ENCODE assay signal across 8 cellular contexts in genomic region chr19:3852614-3853254, GRCh38. TPM values are rescaled to one million over a fixed set of nuclear protein-coding genes. Genes with fewer than 3 reads are reported as not detected.
DNase-seq lines count a peak whose midpoint lies in the region; ATAC-seq, FAIRE-seq and TF ChIP-seq lines count a peak whose summit lies in the region.

No MANE protein-coding gene starts in this region.

- H3K4me1 ChIP-seq in mammary epithelial cell (ENCODE audit: insufficient read depth, low read length) (no peaks in the 10 kb centered on the region), testis (no peaks in the 10 kb centered on the region)

- H3K27me3 Mint-ChIP-seq in osteocyte (ENCODE audit: unreplicated experiment): peaks cover 7% of the 10 kb centered on the region

- H3K4me2 ChIP-seq in mammary epithelial cell (ENCODE audit: insufficient read depth, low read depth, low read length): no peak overlapping the region

- peak; percentile 93 for FAIRE-seq in RCC 7860 (lab: Jason Lieb, UNC)

- TF ChIP-seq POLR2A in testis (IDR thresholded peaks at IDR 0.05): no peak

- no peak overlapping the region for H3K4me3 Mint-ChIP-seq in osteocyte (ENCODE audit: unreplicated experiment)

- DNase-seq in AG04449 (ENCODE audit: low read depth, low spot score) (peak; percentile 17), GM10248 (ENCODE audit: extremely low spot score) (no peak), RCC 7860 (ENCODE audit: low spot score) (peak; percentile 95), mammary epithelial cell (peak; percentile 95), osteocyte (ENCODE audit: extremely low spot score, unreplicated experiment) (no peak), testis (no peak), retina (no peak)

- peak; percentile 29 for TF ChIP-seq CTCF in AG04449 (IDR thresholded peaks at IDR 0.05; ENCODE audit: insufficient read depth, low read length, missing control alignments)
- TF ChIP-seq CTCF in GM10248 (IDR thresholded peaks at IDR 0.05; ENCODE audit: control extremely low read depth, extremely low read depth, low read depth, missing control alignments): peak; percentile 13
- TF ChIP-seq CTCF in mammary epithelial cell (conservative IDR thresholded peaks at IDR 0.05 in 1 of 2, IDR thresholded peaks at IDR 0.05 in 1 of 2; ENCODE audit: extremely low read depth in 1 of 2, insufficient read depth in 1 of 2, low read depth in 1 of 2, low read length in 2 of 2): peak; percentile 25 to 68
- peak; percentile 43 for TF ChIP-seq CTCF in osteocyte (IDR thresholded peaks at IDR 0.05)
- TF ChIP-seq CTCF in testis (IDR thresholded peaks at IDR 0.05): no peak

- no peaks in the 10 kb centered on the region for H3K36me3 Mint-ChIP-seq in osteocyte (ENCODE audit: unreplicated experiment)

- no peak overlapping the region for H3K9ac ChIP-seq in mammary epithelial cell (ENCODE audit: insufficient read depth, low read length)

- intact Hi-C loops in mammary epithelial cell (cut with micrococcal nuclease) (loop anchor here (1.0 to 5.0 kb wide), 5 partner anchors 117 to 352 kb away; no protein-coding TSS in a partner anchor), testis (cut with DNase I; ENCODE audit: low total_unique reads) (no loop called here)

- H3K4me1 Mint-ChIP-seq in osteocyte (ENCODE audit: unreplicated experiment): peaks cover 8% of the 10 kb centered on the region

- no peak overlapping the region for H3K27ac ChIP-seq in mammary epithelial cell (ENCODE audit: insufficient read depth, low read depth, low read length)
- no peak overlapping the region for H3K27ac ChIP-seq in testis

- no peak overlapping the region for H2AFZ ChIP-seq in mammary epithelial cell (ENCODE audit: low read depth, low read length)

- peaks cover 2% of the 10 kb centered on the region for H4K20me1 ChIP-seq in mammary epithelial cell (ENCODE audit: insufficient read depth, low read length)

- peak overlapping the region; percentile 16 for H3K27ac Mint-ChIP-seq in osteocyte (ENCODE audit: unreplicated experiment)

- H3K27me3 ChIP-seq in mammary epithelial cell (ENCODE audit: insufficient read depth, low read length) (peaks cover 22% of the 10 kb centered on the region), testis (no peaks in the 10 kb centered on the region)

- no TSS peak for BruUV-seq in mammary epithelial cell (replicated peaks; lab: Mats Ljungman, UMichigan)

- dilution Hi-C loops in mammary epithelial cell (cut with HindIII; ENCODE audit: low sequenced_read_pairs): loop anchor here (5.0 kb wide), 2 partner anchors 130 to 350 kb away; no protein-coding TSS in a partner anchor

- no peaks in the 10 kb centered on the region for H3K79me2 ChIP-seq in mammary epithelial cell (ENCODE audit: insufficient read depth, low read length)

- POLR2A ChIA-PET in AG04449 (lab: Yijun Ruan, JAX): no interaction called here
- POLR2A ChIA-PET in GM10248 (lab: Yijun Ruan, JAX): no interaction called here

- H3K9me3 Mint-ChIP-seq in osteocyte (ENCODE audit: unreplicated experiment): no peaks in the 10 kb centered on the region

- ATAC-seq in HG02840 (IDR thresholded peaks at IDR 0.05; ENCODE audit: low FRiP score, unreplicated experiment): no peak

- CTCF ChIA-PET in AG04449 (lab: Yijun Ruan, JAX): interaction anchor here (1.3 kb wide), 1 partner anchor 135 kb away, joined by 7 read pairs; no protein-coding TSS in a partner anchor
- CTCF ChIA-PET in GM10248 (lab: Yijun Ruan, JAX): interaction anchor here (1.0 to 1.9 kb wide), 3 partner anchors 11 to 355 kb away, joined by 3 to 5 read pairs (median 3); no protein-coding TSS in a partner anchor
- CTCF ChIA-PET in mammary epithelial cell (lab: Charles Lee; ENCODE audit: low non-redundant PET): interaction anchor here (0.6 to 0.7 kb wide), 4 partner anchors 11 to 541 kb away, joined by 3 to 24 read pairs (median 3); no protein-coding TSS in a partner anchor

- WGBS in mammary epithelial cell (ENCODE audit: low coverage, missing lambda C conversion rate): 58% methylated on average over 4 of the region's 4 CpGs
- WGBS in testis, 2 donors: 92% methylated on average over 3 to 4 of the region's 4 CpGs

- H3K4me3 ChIP-seq in AG04449 (ENCODE audit: low read depth, low read length) (no peak overlapping the region), mammary epithelial cell (replicated peaks in 1 of 3; ENCODE audit: insufficient read depth in 1 of 3, low read depth in 2 of 3, low read length in 3 of 3) (no peak overlapping the region), testis (no peak overlapping the region)

- H3K9me3 ChIP-seq in mammary epithelial cell (replicated peaks; ENCODE audit: insufficient read depth, low read length) (peaks cover 10% of the 10 kb centered on the region), testis (no peaks in the 10 kb centered on the region)

- in situ Hi-C loops in mammary epithelial cell (cut with MboI; ENCODE audit: low sequenced_read_pairs in 2 of 2): no loop called here

- H3K36me3 ChIP-seq in mammary epithelial cell (ENCODE audit: insufficient read depth, low read length): no peaks in the 10 kb centered on the region
- H3K36me3 ChIP-seq in testis (ENCODE audit: low read depth, missing control alignments): no peaks in the 10 kb centered on the region

RNA-seq across cellular contexts. Expression of gene ZFR2, which starts 16.1 kb away (rescaled TPM):
- total RNA-seq in mammary epithelial cell (not detected), osteocyte (0.44 TPM in 1 of 2 replicates, not detected in the other), testis (10 to 100 TPM; 23.4 to 34.1 TPM)
- polyA plus RNA-seq in mammary epithelial cell (not detected), testis (ENCODE audit: insufficient read depth, low read depth, low replicate concordance) (35.0 TPM)
- polyA minus RNA-seq in mammary epithelial cell: not detected

RNA-seq across cellular contexts. Expression of gene ATCAY, which starts 27.8 kb away (rescaled TPM):
- total RNA-seq in mammary epithelial cell (not detected), osteocyte (not detected in 2 replicates), testis (1 to 10 TPM; 1.7 to 4.8 TPM)
- polyA plus RNA-seq in mammary epithelial cell (not detected), testis (ENCODE audit: insufficient read depth, low read depth, low replicate concordance) (0.32 TPM)
- not detected for polyA minus RNA-seq in mammary epithelial cell

Comparison
In these comparisons a context has a peak if more than half of its experiments do, and no peak if none do; other contexts are left out.
1. DNase-seq: peak in AG04449 (single experiment), RCC 7860 (single experiment) and mammary epithelial cell (single experiment); none in GM10248 (single experiment), osteocyte (single experiment), testis (single experiment) and retina (single experiment).
2. CTCF ChIP-seq: peak in AG04449 (single experiment), GM10248 (single experiment), mammary epithelial cell (2 of 2) and osteocyte (single experiment); none in testis (0 of 3).
3. RNA of gene ZFR2, which starts 16.1 kb away (total RNA-seq): 23.4 to 34.1 TPM in testis; 0.44 TPM in osteocyte and not detected in mammary epithelial cell; every median in the first group is over 10 times any median in the second.